Comparison of ENCODE assay signal across 16 cellular contexts in genomic region chr6:158329531-158329930, GRCh38.
"Had no signal": no experiment of that assay in that cellular context is flagged by ENCODE, and none has a peak within 500 bp of the region (broad histone marks: within the 10 kb centered on the region; RNA-seq: fewer than 3 reads in every experiment).

No MANE protein-coding gene starts in this region.

- H3K27ac ChIP-seq: coronary artery, epithelial cell of prostate, lower lobe of right lung, upper lobe of left lung, WERI-Rb-1 had no signal

- H3K27me3 ChIP-seq: hepatocyte, upper lobe of left lung had no signal

- H3K36me3 ChIP-seq: lower lobe of right lung, upper lobe of left lung had no signal

- H2AFZ ChIP-seq: hepatocyte had no signal

- H3K4me3 ChIP-seq: coronary artery, hepatocyte, lower lobe of right lung, upper lobe of left lung had no signal

- H3K9me3 ChIP-seq: lower lobe of right lung had no signal

- DNase-seq: activated CD4-positive, alpha-beta T cell treated with anti-CD3 and anti-CD28 coated beads for 4 hours; activated CD8-positive, alpha-beta T cell treated with anti-CD3 and anti-CD28 coated beads, Interleukin-2, amount 10 ng/mL, durations not matched to agents 7 days and 5 days; activated naive CD4-positive, alpha-beta T cell; activated naive CD8-positive, alpha-beta T cell treated with anti-CD3 and anti-CD28 coated beads, Interleukin-2, amount 50 U/mL, for 24 hours; effector memory CD4-positive, alpha-beta T cell; lower lobe of right lung; midbrain; posterior cingulate gyrus; right cardiac atrium; small intestine; T-cell; upper lobe of left lung; WERI-Rb-1 had no signal

- H3K4me2 ChIP-seq: hepatocyte had no signal
